9 cellular contexts compared by ENCODE assay signal in the genomic region with DNA sequence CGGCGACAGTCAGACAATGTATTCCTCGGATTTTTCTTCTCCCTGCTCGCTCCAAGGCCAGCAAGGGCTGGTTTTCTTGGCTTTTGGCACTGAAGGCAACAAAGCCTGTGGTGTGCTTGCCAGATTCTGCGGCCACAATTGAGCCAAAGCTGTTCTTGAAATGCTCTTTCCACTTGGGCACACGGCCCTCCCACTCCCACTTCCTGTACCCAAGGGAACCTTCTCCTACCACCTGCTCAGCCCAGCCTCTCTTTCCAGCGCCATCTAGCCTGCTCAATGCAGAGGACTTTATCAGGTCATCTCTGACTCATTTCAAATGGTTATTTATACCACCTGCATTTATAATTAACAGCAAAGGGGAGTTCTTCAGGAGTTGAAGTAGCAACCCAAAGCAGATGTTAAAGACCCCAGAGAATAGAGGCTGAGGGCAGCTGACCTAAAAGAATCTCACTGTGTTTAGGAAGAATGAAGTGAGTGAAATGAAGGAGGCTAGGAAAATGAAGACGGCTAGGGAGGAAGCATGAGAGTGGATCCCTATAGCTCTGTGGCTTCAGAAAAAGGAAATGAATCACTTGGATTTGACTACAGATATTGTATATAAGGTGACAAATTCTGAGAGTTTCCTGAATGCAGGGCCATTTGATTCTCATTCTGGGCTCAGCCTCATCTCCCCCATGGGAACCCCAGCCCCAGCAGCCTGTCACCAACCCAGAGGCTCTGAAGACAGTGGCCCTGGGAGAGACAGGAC.
A peak's percentile ranks its signal among the peaks of the same experiment; 100 is the strongest.
DNase-seq lines count a peak whose midpoint lies in the region; ATAC-seq and FAIRE-seq lines count a peak whose summit lies in the region.
"Had no signal": no experiment of that assay in that cellular context is flagged by ENCODE, and none has a peak within 500 bp of the region (broad histone marks: within the 10 kb centered on the region; RNA-seq: fewer than 3 reads in every experiment).

No MANE protein-coding gene starts in this region.

- peak; percentile 15 for DNase-seq in activated T-cell treated with anti-CD3 and anti-CD28 coated beads for 48 hours (ENCODE audit: low read depth)
- no peak for DNase-seq in activated T-cell treated with anti-CD3 and anti-CD28 coated beads for 4 hours
- DNase-seq in NCI-H226 = peak; percentile 25
- DNase-seq in epithelial cell of prostate (ENCODE audit: low read depth, low spot score) = no peak
- DNase-seq in urothelium cell line (ENCODE audit: low spot score) = peak; percentile 61
- DNase-seq in SIG-M5 (lab: John Stamatoyannopoulos, UW) = no peak
- DNase-seq in GF-D8 (lab: John Stamatoyannopoulos, UW) = no peak

- no peak for FAIRE-seq in urothelium cell line (lab: Jason Lieb, UNC)

- peak; percentile 56 for ATAC-seq in HG02943 (IDR thresholded peaks at IDR 0.05; ENCODE audit: low read depth, unreplicated experiment)

- H3K27ac ChIP-seq in epithelial cell of prostate = peak overlapping the region; percentile 66
- H3K27ac ChIP-seq: tibial artery had no signal

Comparison
In these comparisons a context has a peak if more than half of its experiments do, and no peak if none do; other contexts are left out.
1. DNase-seq: peak in activated T-cell treated with anti-CD3 and anti-CD28 coated beads for 48 hours (single experiment), NCI-H226 (single experiment) and urothelium cell line (single experiment); none in activated T-cell treated with anti-CD3 and anti-CD28 coated beads for 4 hours (single experiment), epithelial cell of prostate (single experiment), SIG-M5 (single experiment) and GF-D8 (single experiment).